Comparison of ENCODE assay signal across 8 cellular contexts in genomic region chr11:65382036-65382803, GRCh38. TPM values are rescaled to one million over a fixed set of nuclear protein-coding genes. Genes with fewer than 3 reads are reported as not detected.
DNase-seq lines count a peak whose midpoint lies in the region; ATAC-seq and TF ChIP-seq lines count a peak whose summit lies in the region.

TSS of gene SLC25A45 (minus strand) at chr11:65382646. CDS start at chr11:65381951, 695 bp downstream.

- ATAC-seq in GM18502 (IDR thresholded peaks at IDR 0.05; ENCODE audit: poor library complexity, unreplicated experiment) (peak; percentile 60), HG02885 (IDR thresholded peaks at IDR 0.05; ENCODE audit: poor library complexity, unreplicated experiment) (peak; percentile 58), left cardiac atrium (peak; percentile 83 to 94)

- peak in 1 of 2 donors; percentile 29 for TF ChIP-seq POLR2A in vagina (IDR thresholded peaks at IDR 0.05)

- peak; percentile 92 to 95 (median 92) for TF ChIP-seq CTCF in vagina (IDR thresholded peaks at IDR 0.05)

- H3K4me1 ChIP-seq in rectal smooth muscle tissue (ENCODE audit: control insufficient read depth, insufficient read depth, low read length) (peaks cover 22% of the 10 kb centered on the region), vagina (peaks cover 67% of the 10 kb centered on the region)

- WGBS in adipose tissue, 3 donors: 0 to 2% (median 1%) methylated on average over 27 of the region's 27 CpGs

- H3K36me3 ChIP-seq in rectal smooth muscle tissue (ENCODE audit: control insufficient read depth, insufficient read depth, low read length) (no peaks in the 10 kb centered on the region), vagina (no peaks in the 10 kb centered on the region)

- H3K27ac ChIP-seq in adipose tissue (ENCODE audit: low read depth, low read length) (peak within 1 kb of the TSS; percentile 89), rectal smooth muscle tissue (ENCODE audit: low read depth, low read length) (peak within 1 kb of the TSS; percentile 99), vagina (peak within 1 kb of the TSS; percentile 98)

- H3K9me3 ChIP-seq in vagina: no peaks in the 10 kb centered on the region

- H3K9ac ChIP-seq in rectal smooth muscle tissue (ENCODE audit: low read length): peak within 1 kb of the TSS; percentile 85

- intact Hi-C loops in left cardiac atrium (cut with DNase I): loop anchor here in 1 of 2 donors (5.0 kb wide), 2 partner anchors 35 to 130 kb away; no protein-coding TSS in a partner anchor
- intact Hi-C loops in vagina (cut with DNase I): loop anchor here (1.0 to 5.0 kb wide), 2 partner anchors 35 to 128 kb away; no protein-coding TSS in a partner anchor

- no peaks in the 10 kb centered on the region for H3K27me3 ChIP-seq in rectal smooth muscle tissue (ENCODE audit: control insufficient read depth, insufficient read depth, low read length)
- H3K27me3 ChIP-seq in vagina: no peaks in the 10 kb centered on the region

- DNase-seq in NCI-H1694 (lab: John Stamatoyannopoulos, UW) (peak; percentile 80), T-helper 1 cell (peak; percentile 77 to 94 (median 84)), left cardiac atrium (peak; percentile 95), vagina (ENCODE audit: extremely low spot score in 2 of 2) (peak in 1 of 2 donors; percentile 99)

- peak within 1 kb of the TSS; percentile 76 for H3K4me3 ChIP-seq in rectal smooth muscle tissue (ENCODE audit: low read length)
- H3K4me3 ChIP-seq in vagina: peak within 1 kb of the TSS; percentile 42 to 51

RNA-seq across cellular contexts. Expression of gene SLC25A45, which starts in this region (rescaled TPM):
- polyA plus RNA-seq in adipose tissue: 10 to 100 TPM in 1 of 3 donors, 1 to 10 TPM in 2; 7.2 to 18.5 (median 8.2) TPM
- total RNA-seq in left cardiac atrium (1 to 10 TPM; 4.1 to 7.2 TPM), vagina (2.2 TPM)
